In genomic region chr5:163755505-163755904, GRCh38 we compare ENCODE assay signal across 28 cellular contexts.
"Had no signal": no experiment of that assay in that cellular context is flagged by ENCODE, and none has a peak within 500 bp of the region (broad histone marks: within the 10 kb centered on the region; RNA-seq: fewer than 3 reads in every experiment).

No MANE protein-coding gene starts in this region.

- H3K27ac ChIP-seq: colonic mucosa, coronary artery, dorsolateral prefrontal cortex, epithelial cell of prostate, esophagus muscularis mucosa, esophagus squamous epithelium, foreskin keratinocyte, gastrocnemius medialis, gastroesophageal sphincter, heart left ventricle, heart right ventricle had no signal

- H3K27ac Mint-ChIP-seq: dendritic cell treated with granulocyte-macrophage colony-stimulating factor and Interleukin-4, amounts not matched to agents 40 ng/mL and 50 ng/mL, for 4 days; effector memory CD8-positive, alpha-beta T cell; endodermal cell had no signal

- H3K4me3 ChIP-seq: colonic mucosa, coronary artery, dorsolateral prefrontal cortex, esophagus muscularis mucosa, esophagus squamous epithelium, gastrocnemius medialis, gastroesophageal sphincter, heart left ventricle, heart right ventricle had no signal

- ATAC-seq: effector memory CD8-positive, alpha-beta T cell; esophagus mucosa; foreskin keratinocyte; gastrocnemius medialis; gastroesophageal sphincter; heart left ventricle; heart right ventricle had no signal

- H3K27me3 ChIP-seq: colonic mucosa, esophagus muscularis mucosa, esophagus squamous epithelium, foreskin keratinocyte, gastrocnemius medialis, gastroesophageal sphincter, heart left ventricle, heart right ventricle had no signal

- H3K27me3 Mint-ChIP-seq: dendritic cell treated with granulocyte-macrophage colony-stimulating factor and Interleukin-4, amounts not matched to agents 40 ng/mL and 50 ng/mL, for 4 days; effector memory CD8-positive, alpha-beta T cell had no signal

- DNase-seq: colonic mucosa; cortex of kidney; dorsolateral prefrontal cortex; effector CD4-positive, alpha-beta T cell; effector CD8-positive, alpha-beta T cell; effector memory CD4-positive, alpha-beta T cell; effector memory CD8-positive, alpha-beta T cell; endodermal cell; erythroblast; esophagus squamous epithelium; foreskin fibroblast; foreskin keratinocyte; foreskin melanocyte; gastrocnemius medialis; glutamatergic neuron; head of caudate nucleus; heart left ventricle; heart right ventricle had no signal

- H3K9me3 ChIP-seq: colonic mucosa, esophagus squamous epithelium, gastrocnemius medialis, gastroesophageal sphincter had no signal

- H3K36me3 ChIP-seq: colonic mucosa, esophagus muscularis mucosa, esophagus squamous epithelium, gastrocnemius medialis, gastroesophageal sphincter, heart left ventricle, heart right ventricle had no signal

- H3K4me3 Mint-ChIP-seq: dendritic cell treated with granulocyte-macrophage colony-stimulating factor and Interleukin-4, amounts not matched to agents 40 ng/mL and 50 ng/mL, for 4 days; effector memory CD8-positive, alpha-beta T cell; endodermal cell had no signal

- H3K4me1 Mint-ChIP-seq: endodermal cell had no signal

- H3K4me1 ChIP-seq: colonic mucosa, esophagus muscularis mucosa, esophagus squamous epithelium, foreskin keratinocyte, gastrocnemius medialis, gastroesophageal sphincter, heart left ventricle, heart right ventricle had no signal

- FAIRE-seq: colon, endometrium, endothelial cell of umbilical vein, frontal cortex had no signal
